ENCODE assay signal across 10 cellular contexts in genomic region chr10:48671914-48672595, GRCh38. TPM values are rescaled to one million over a fixed set of nuclear protein-coding genes. Genes with fewer than 3 reads are reported as not detected.
A peak's percentile ranks its signal among the peaks of the same experiment; 100 is the strongest.
DNase-seq lines count a peak whose midpoint lies in the region; ATAC-seq, FAIRE-seq and TF ChIP-seq lines count a peak whose summit lies in the region.
"Had no signal": no experiment of that assay in that cellular context is flagged by ENCODE, and none has a peak within 500 bp of the region (broad histone marks: within the 10 kb centered on the region; RNA-seq: fewer than 3 reads in every experiment).

No MANE protein-coding gene starts in this region.

- H3K79me2 ChIP-seq in DOHH2 (ENCODE audit: control insufficient read depth, low read length), result peaks cover 4% of the 10 kb centered on the region; the same call in 1 of the 2 replicates
- H3K79me2 ChIP-seq in GM12878 (ENCODE audit: control insufficient read depth, insufficient read depth, low read length), result peaks cover 5% of the 10 kb centered on the region

- intact Hi-C loops in GM12878 (cut with micrococcal nuclease; ENCODE audit: unreplicated experiment), result loop anchor here (1.0 to 5.0 kb wide), 4 partner anchors 12 to 385 kb away; partner anchors contain the start of gene WDFY4
- intact Hi-C loops in activated CD4-positive, alpha-beta T cell treated with anti-CD3 and anti-CD28 coated beads for 36 hours (cut with DNase I, micrococcal nuclease), result no loop called here

- H2AFZ ChIP-seq in GM12878 (ENCODE audit: control insufficient read depth, low read depth, low read length), result peak overlapping the region; percentile 51

- no peak for TF ChIP-seq RAD21 in GM12878 (IDR thresholded peaks at IDR 0.05; ENCODE audit: insufficient read depth, low read depth, low read length)

- H4K20me1 ChIP-seq in DOHH2 (ENCODE audit: control insufficient read depth, insufficient read depth, low read depth, low read length) (no peaks in the 10 kb centered on the region), GM12878 (ENCODE audit: control insufficient read depth, insufficient read depth) (no peaks in the 10 kb centered on the region)

- in situ Hi-C loops in GM12878 (cut with MboI), result no loop called here

- H3K4me3 ChIP-seq in DOHH2 (ENCODE audit: low read length), result peak overlapping the region; percentile 79
- H3K4me3 ChIP-seq in GM12878, result peak overlapping the region; percentile 56
- H3K4me3 ChIP-seq: left lung had no signal

- peak; percentile 8 to 71 for TF ChIP-seq EP300 in GM12878 (IDR thresholded peaks at IDR 0.05; ENCODE audit: borderline replicate concordance in 1 of 2, control insufficient read depth in 1 of 2, low read depth in 2 of 2, low read length in 2 of 2)

- H3K36me3 Mint-ChIP-seq in type B pancreatic cell, result no peaks in the 10 kb centered on the region
- no peaks in the 10 kb centered on the region for H3K36me3 Mint-ChIP-seq in activated CD4-positive, alpha-beta T cell treated with anti-CD3 and anti-CD28 coated beads for 36 hours (ENCODE audit: low read depth)

- no peaks in the 10 kb centered on the region for H3K27me3 Mint-ChIP-seq in type B pancreatic cell
- H3K27me3 Mint-ChIP-seq in activated CD4-positive, alpha-beta T cell treated with anti-CD3 and anti-CD28 coated beads for 36 hours, result peaks cover 2% of the 10 kb centered on the region

- no peaks in the 10 kb centered on the region for H3K9me2 ChIP-seq in DOHH2 (replicated peaks; ENCODE audit: control insufficient read depth, low read length)

- H3K27ac Mint-ChIP-seq in type B pancreatic cell, result no peak overlapping the region
- H3K27ac Mint-ChIP-seq in activated CD4-positive, alpha-beta T cell treated with anti-CD3 and anti-CD28 coated beads for 36 hours, result no peak overlapping the region

- peak; percentile 81 for DNase-seq in GM12878 (ENCODE audit: low read depth, low spot score)
- no peak for DNase-seq in cerebellar nuclear complex (lab: John Stamatoyannopoulos, UW)
- no peak for DNase-seq in type B pancreatic cell (ENCODE audit: extremely low spot score, unreplicated experiment)
- no peak for DNase-seq in activated CD4-positive, alpha-beta T cell treated with anti-CD3 and anti-CD28 coated beads for 36 hours
- no peak for DNase-seq in COR-L47 (lab: John Stamatoyannopoulos, UW)
- DNase-seq: dermis blood vessel endothelial cell, left lung had no signal

- ATAC-seq in GM19328 (IDR thresholded peaks at IDR 0.05; ENCODE audit: unreplicated experiment) (peak; percentile 37), HG02973 (IDR thresholded peaks at IDR 0.05; ENCODE audit: unreplicated experiment) (peak; percentile 34), GM12878 (peak; percentile 70)
- no peak for ATAC-seq in activated CD4-positive, alpha-beta T cell treated with anti-CD3 and anti-CD28 coated beads for 36 hours
- ATAC-seq: left lung had no signal

- FAIRE-seq in GM12878 (lab: Jason Lieb, UNC), result peak; percentile 69

- POLR2A ChIA-PET in GM12878 (lab: Charles Lee), result interaction anchor here (0.6 to 4.5 kb wide), 7 partner anchors 11 to 93 kb away, joined by 3 to 79 read pairs (median 6); partner anchors contain the start of gene WDFY4
- POLR2A ChIA-PET in activated CD4-positive, alpha-beta T cell treated with anti-CD3 and anti-CD28 coated beads for 36 hours (lab: Charles Lee), result no interaction called here

- peaks cover 32% of the 10 kb centered on the region for H3F3A ChIP-seq in DOHH2 (ENCODE audit: control insufficient read depth, insufficient read depth)

- H3K9me3 Mint-ChIP-seq in type B pancreatic cell, result no peaks in the 10 kb centered on the region
- no peaks in the 10 kb centered on the region for H3K9me3 Mint-ChIP-seq in activated CD4-positive, alpha-beta T cell treated with anti-CD3 and anti-CD28 coated beads for 36 hours (ENCODE audit: low read depth)

- no peaks in the 10 kb centered on the region for H3K27me3 ChIP-seq in DOHH2 (ENCODE audit: control insufficient read depth, low read length)
- H3K27me3 ChIP-seq in GM12878 (replicated peaks in 1 of 2; ENCODE audit: control insufficient read depth in 2 of 2, insufficient read depth in 2 of 2, low read length in 1 of 2), result no peaks in the 10 kb centered on the region; a peak in 1 of 4 replicates

- H3K9me3 ChIP-seq in DOHH2 (ENCODE audit: control insufficient read depth, insufficient read depth, low read length) (no peaks in the 10 kb centered on the region), GM12878 (replicated peaks; ENCODE audit: control insufficient read depth, insufficient read depth, low read length) (peaks cover under 1% of the 10 kb centered on the region; the same call in 1 of the 3 replicates)
- H3K9me3 ChIP-seq: left lung had no signal

- no peak overlapping the region for H3K4me3 Mint-ChIP-seq in type B pancreatic cell
- no peak overlapping the region for H3K4me3 Mint-ChIP-seq in activated CD4-positive, alpha-beta T cell treated with anti-CD3 and anti-CD28 coated beads for 36 hours

- no peak for TF ChIP-seq CTCF in DOHH2 (IDR thresholded peaks at IDR 0.05; ENCODE audit: low read depth, low read length, poor library complexity, severe bottlenecking)
- no peak for TF ChIP-seq CTCF in GM12878 (IDR thresholded peaks at IDR 0.05 in 2 of 3, conservative IDR thresholded peaks at IDR 0.05 in 1 of 3; ENCODE audit: control insufficient read depth in 2 of 3, extremely low read depth in 1 of 3, insufficient read depth in 1 of 3, low read depth in 3 of 3, low read length in 3 of 3)
- TF ChIP-seq CTCF in type B pancreatic cell (conservative IDR thresholded peaks at IDR 0.05), result no peak

- BruUV-seq in GM12878 (replicated peaks; lab: Mats Ljungman, UMichigan), result no TSS peak

- peaks cover 2% of the 10 kb centered on the region; the same call in 1 of the 2 replicates for H3K36me3 ChIP-seq in DOHH2 (ENCODE audit: control insufficient read depth, low read length)
- H3K36me3 ChIP-seq in GM12878 (ENCODE audit: control insufficient read depth in 2 of 2, insufficient read depth in 2 of 2, low read length in 1 of 2), result no peaks in the 10 kb centered on the region
- H3K36me3 ChIP-seq: left lung had no signal

- RAD21 ChIA-PET in GM12878 (lab: Charles Lee; ENCODE audit: unreplicated experiment), result interaction anchor here (1.0 to 3.4 kb wide), 14 partner anchors 11 to 133 kb away, joined by 3 to 87 read pairs (median 5); partner anchors contain the start of gene WDFY4

- TF ChIP-seq POLR2A in GM12878 (IDR thresholded peaks at IDR 0.05; ENCODE audit: low read depth, low read length), result peak; percentile 80

- SMC1A ChIA-PET in GM12878 (lab: Charles Lee; ENCODE audit: uncharacterized antibody, unreplicated experiment), result interaction anchor here (1.0 to 7.8 kb wide), 11 partner anchors 8 to 389 kb away, joined by 3 to 85 read pairs (median 8); partner anchors contain the start of gene WDFY4

- H3K27ac ChIP-seq in DOHH2 (ENCODE audit: low read depth, low read length) (peak overlapping the region; percentile 99), GM12878 (ENCODE audit: control insufficient read depth, insufficient read depth) (peak overlapping the region; percentile 100)
- H3K27ac ChIP-seq: left lung had no signal

- CTCF ChIA-PET in GM12878 (lab: Yijun Ruan, JAX), result interaction anchor here (0.9 to 3.7 kb wide), 9 partner anchors 12 to 93 kb away, joined by 3 to 22 read pairs (median 4); partner anchors contain the start of gene WDFY4
- CTCF ChIA-PET in activated CD4-positive, alpha-beta T cell treated with anti-CD3 and anti-CD28 coated beads for 36 hours (lab: Charles Lee), result interaction anchor here (1.2 to 1.6 kb wide), 2 partner anchors 14 to 16 kb away, joined by 4 read pairs; no protein-coding TSS in a partner anchor

- WGBS in GM12878 (ENCODE audit: insufficient coverage, insufficient replicate concordance, low lambda C conversion rate, missing lambda C conversion rate), result 3% methylated on average over 26 of the region's 26 CpGs

- H3K9ac ChIP-seq in GM12878 (ENCODE audit: control insufficient read depth, insufficient read depth, low read length), result peak overlapping the region; percentile 92

- peak overlapping the region; percentile 97 for H3K4me2 ChIP-seq in DOHH2 (ENCODE audit: low read length)
- H3K4me2 ChIP-seq in GM12878 (ENCODE audit: control insufficient read depth, insufficient read depth), result peak overlapping the region; percentile 100

- no peaks in the 10 kb centered on the region for H3K4me1 Mint-ChIP-seq in type B pancreatic cell (ENCODE audit: unreplicated experiment)
- H3K4me1 Mint-ChIP-seq in activated CD4-positive, alpha-beta T cell treated with anti-CD3 and anti-CD28 coated beads for 36 hours, result no peaks in the 10 kb centered on the region

- H3K4me1 ChIP-seq in DOHH2 (ENCODE audit: control insufficient read depth, low read length), result peaks cover 70% of the 10 kb centered on the region
- H3K4me1 ChIP-seq in GM12878 (ENCODE audit: control insufficient read depth, insufficient read depth, low read length), result peaks cover 40% of the 10 kb centered on the region
- H3K4me1 ChIP-seq: left lung had no signal

TF ChIP-seq in GM12878, 131 proteins besides CTCF, POLR2A, EP300 and RAD21 (continues in another document):
- no peak for TF ChIP-seq FOS (IDR thresholded peaks at IDR 0.05; ENCODE audit: borderline replicate concordance, extremely low read depth, insufficient read length)

RNA-seq across cellular contexts. Expression of gene WDFY4, which starts 12.6 kb away (rescaled TPM):
- 484 and 561 TPM in 2 replicates for total RNA-seq in GM12878 (2013; cell fraction: nucleolus; rRNA removed)
- total RNA-seq in GM12878 (2014; rRNA removed), result 81.2 and 82.2 TPM in 2 replicates
- 36.3 and 38.1 TPM in 2 replicates for total RNA-seq in GM12878 (2014; rRNA removed; fragmentation: Illumina TruSeq; extraction: Trizol)
- 132 and 136 TPM in 2 replicates for total RNA-seq in GM12878 (2021)
- polyA plus RNA-seq in GM12878 (2011; ENCODE audit: low read depth), result 16.4 TPM
- polyA plus RNA-seq in GM12878 (2011; rRNA removed), result 24.4 and 58.0 TPM in 2 replicates
- polyA plus RNA-seq in GM12878 (2011; cell fraction: cytosol; rRNA removed), result 46.0 and 51.0 TPM in 2 replicates
- polyA plus RNA-seq in GM12878 (2011; cell fraction: nucleus; rRNA removed), result 214 and 216 TPM in 2 replicates
- polyA plus RNA-seq in GM12878 (2012), result 26.0 and 43.0 TPM in 2 replicates
- 34.4 and 49.4 TPM in 2 replicates for polyA plus RNA-seq in GM12878 (2014; fragmentation: Illumina TruSeq; extraction: Trizol)
- polyA plus RNA-seq in GM12878 (2014; fragmentation: Nextera tagmentation; extraction: Ambion mirVana), result 10 to 100 TPM; 13.5 to 13.9 TPM
- 70.3 and 78.5 TPM in 2 replicates for polyA plus RNA-seq in GM12878 (2014; rRNA removed)
- polyA plus RNA-seq in GM12878 (2016; fragmentation: Nextera tagmentation; extraction: Ambion mirVana), result 10 to 100 TPM; 31.7 to 45.2 TPM
- 149 and 180 TPM in 2 replicates for polyA minus RNA-seq in GM12878 (2011; rRNA and poly(A)+ RNA removed)
- polyA minus RNA-seq in GM12878 (2011; cell fraction: cytosol; rRNA and poly(A)+ RNA removed), result 57.9 and 65.2 TPM in 2 replicates
- polyA minus RNA-seq in GM12878 (2011; cell fraction: nucleus; rRNA and poly(A)+ RNA removed), result 153 and 224 TPM in 2 replicates
- 0.05 TPM in 1 of 2 replicates, not detected in the other for total RNA-seq in type B pancreatic cell (ENCODE audit: low replicate concordance)
- total RNA-seq in activated CD4-positive, alpha-beta T cell treated with anti-CD3 and anti-CD28 coated beads for 36 hours, result under 1 TPM; 0.07 to 0.09 TPM

Comparison
In these comparisons a context has a peak if more than half of its experiments do, and no peak if none do; other contexts are left out.
1. RNA of gene WDFY4, which starts 12.6 kb away (total RNA-seq): 36.3 to 561 TPM in GM12878; 0.07 to 0.09 TPM in activated CD4-positive, alpha-beta T cell treated with anti-CD3 and anti-CD28 coated beads for 36 hours and 0.05 TPM in type B pancreatic cell; every median in the first group is over 10 times any median in the second.